Comparison of ENCODE assay signal across 16 cellular contexts in genomic region chr3:43362183-43362582, GRCh38.
"Had no signal": no experiment of that assay in that cellular context is flagged by ENCODE, and none has a peak within 500 bp of the region (broad histone marks: within the 10 kb centered on the region; RNA-seq: fewer than 3 reads in every experiment).

No MANE protein-coding gene starts in this region.

- H3K4me3 ChIP-seq: colonic mucosa, heart left ventricle, lung, ovary, right atrium auricular region had no signal

- DNase-seq: colonic mucosa; dermis blood vessel endothelial cell; heart left ventricle; hippocampal formation; islet precursor cell; left ventricle myocardium superior; mesenchymal stem cell; midbrain; naive B cell; ovary; small intestine; stimulated activated CD4-positive, alpha-beta T cell treated with anti-CD3 and anti-CD28 coated beads, Interleukin-12 subunit alpha, Interleukin-12 subunit beta, amount 100 ng/mL, for 4 hours; stimulated activated naive CD4-positive, alpha-beta T cell treated with Interleukin-2 at 50 U/mL for 16 hours; trophoblast cell had no signal

- H3K27me3 Mint-ChIP-seq: naive B cell had no signal

- H3K9me3 ChIP-seq: colonic mucosa, ovary, right atrium auricular region had no signal

- H3K4me3 Mint-ChIP-seq: naive B cell had no signal

- H3K36me3 Mint-ChIP-seq: naive B cell had no signal

- H3K4me1 Mint-ChIP-seq: naive B cell had no signal

- H3K4me1 ChIP-seq: colonic mucosa had no signal

- H3K27ac ChIP-seq: colonic mucosa, ovary, right atrium auricular region had no signal

- ATAC-seq: heart left ventricle, left ventricle myocardium superior had no signal

- H3K27me3 ChIP-seq: colonic mucosa, heart left ventricle, ovary, right atrium auricular region had no signal

- H3K36me3 ChIP-seq: colonic mucosa, ovary, right atrium auricular region had no signal
